Comparison of ENCODE assay signal across 1 cellular context in the genomic region with DNA sequence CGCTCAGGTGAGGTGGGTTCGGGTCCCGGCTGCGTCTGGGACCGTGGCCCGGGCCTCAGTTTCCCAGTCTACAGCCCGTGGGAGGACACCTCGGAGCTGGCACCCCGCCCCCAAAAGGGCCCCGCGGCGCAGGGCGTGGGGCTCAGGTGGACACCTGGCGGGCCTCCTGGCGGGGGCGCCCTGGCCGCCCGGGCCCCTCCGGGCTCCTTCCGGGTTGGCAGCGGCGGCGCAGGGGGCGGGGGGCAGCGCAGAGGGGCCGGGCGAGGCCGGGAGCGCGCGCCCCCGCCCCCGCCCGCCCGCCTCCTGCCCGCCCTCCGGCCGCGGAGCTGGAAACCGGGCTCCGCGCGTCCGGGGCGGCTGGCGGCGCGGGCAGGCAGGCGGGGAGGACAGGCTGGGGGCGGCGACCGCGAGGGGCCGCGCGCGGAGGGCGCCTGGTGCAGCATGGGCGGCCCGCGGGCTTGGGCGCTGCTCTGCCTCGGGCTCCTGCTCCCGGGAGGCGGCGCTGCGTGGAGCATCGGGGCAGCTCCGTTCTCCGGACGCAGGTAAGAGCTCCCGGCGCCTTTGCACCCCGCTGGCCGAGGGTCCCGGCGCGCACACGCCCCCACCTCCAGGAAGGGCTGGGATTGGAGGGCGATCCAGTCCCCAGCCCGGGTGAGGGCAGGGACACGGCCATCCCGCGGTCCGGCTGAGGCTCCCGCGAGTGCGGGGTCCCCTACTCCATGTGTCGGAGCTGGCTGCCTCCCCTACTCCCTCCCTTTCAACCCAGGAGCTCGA.
A peak's percentile ranks its signal among the peaks of the same experiment; 100 is the strongest.
TF ChIP-seq lines count a peak whose summit lies in the region.

Gene EMID1, plus strand, starts transcription at position 299 of the 774 bp plus-strand sequence. Its CDS starts 143 bp downstream, at position 442.

TF ChIP-seq in HEK293, 187 proteins besides CTCF, POLR2A, EP300 and RAD21 (continued from another document):
- no peak for TF ChIP-seq ZNF658 (tag by site-specific recombination; IDR thresholded peaks at IDR 0.05)
- TF ChIP-seq TCF7L2 (IDR thresholded peaks at IDR 0.05; ENCODE audit: borderline replicate concordance, low read depth, low read length) = no peak
- TF ChIP-seq ZNF48 (tag by site-specific recombination; IDR thresholded peaks at IDR 0.05) = no peak
- TF ChIP-seq ZNF266 (tag by site-specific recombination; IDR thresholded peaks at IDR 0.05; ENCODE audit: low read depth) = no peak
- TF ChIP-seq OVOL3 (tag by site-specific recombination; IDR thresholded peaks at IDR 0.05) = no peak
- TF ChIP-seq ZNF184 (tag by site-specific recombination; IDR thresholded peaks at IDR 0.05) = no peak
- TF ChIP-seq ZNF335 (tag by site-specific recombination; conservative IDR thresholded peaks at IDR 0.05) = peak; percentile 73; the same call in 1 of the 2 replicates
- TF ChIP-seq ZNF354C (tag by site-specific recombination; IDR thresholded peaks at IDR 0.05; ENCODE audit: borderline replicate concordance, low read depth) = no peak
- TF ChIP-seq, protein P1, sequence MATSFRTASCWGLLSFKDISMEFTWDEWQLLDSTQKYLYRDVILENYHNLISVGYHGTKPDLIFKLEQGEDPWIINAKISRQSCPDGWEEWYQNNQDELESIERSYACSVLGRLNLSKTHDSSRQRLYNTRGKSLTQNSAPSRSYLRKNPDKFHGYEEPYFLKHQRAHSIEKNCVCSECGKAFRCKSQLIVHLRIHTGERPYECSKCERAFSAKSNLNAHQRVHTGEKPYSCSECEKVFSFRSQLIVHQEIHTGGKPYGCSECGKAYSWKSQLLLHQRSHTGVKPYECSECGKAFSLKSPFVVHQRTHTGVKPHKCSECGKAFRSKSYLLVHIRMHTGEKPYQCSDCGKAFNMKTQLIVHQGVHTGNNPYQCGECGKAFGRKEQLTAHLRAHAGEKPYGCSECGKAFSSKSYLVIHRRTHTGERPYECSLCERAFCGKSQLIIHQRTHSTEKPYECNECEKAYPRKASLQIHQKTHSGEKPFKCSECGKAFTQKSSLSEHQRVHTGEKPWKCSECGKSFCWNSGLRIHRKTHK (tag by site-specific recombination; IDR thresholded peaks at IDR 0.05) = no peak
- TF ChIP-seq ZSCAN30 (tag by site-specific recombination; IDR thresholded peaks at IDR 0.05) = no peak
- no peak for TF ChIP-seq SALL2 (tag by site-specific recombination; IDR thresholded peaks at IDR 0.05; ENCODE audit: borderline replicate concordance)
